Comparison of ENCODE assay signal across 18 cellular contexts in the genomic region with DNA sequence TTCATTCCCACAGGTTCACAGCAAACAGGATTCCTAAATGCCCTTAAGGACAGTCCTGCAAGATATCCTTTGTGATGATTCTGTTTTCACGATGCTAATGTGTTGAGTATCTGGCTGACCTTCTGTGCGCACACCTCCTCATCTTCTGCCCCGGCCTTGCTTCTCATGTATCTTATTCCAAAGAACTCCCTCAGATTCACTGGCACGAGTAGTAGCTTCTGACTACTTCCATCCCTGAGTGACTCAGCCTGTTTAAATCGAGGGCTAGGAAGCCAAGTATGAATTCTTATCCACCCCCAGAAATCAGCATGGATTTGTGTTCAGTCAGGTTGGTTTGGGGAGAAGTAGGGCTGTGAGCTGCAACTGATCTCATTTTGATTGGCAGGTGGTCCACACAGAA.
A peak's percentile ranks its signal among the peaks of the same experiment; 100 is the strongest.
DNase-seq lines count a peak whose midpoint lies in the region; FAIRE-seq and TF ChIP-seq lines count a peak whose summit lies in the region.
"Had no signal": no experiment of that assay in that cellular context is flagged by ENCODE, and none has a peak within 500 bp of the region (broad histone marks: within the 10 kb centered on the region; RNA-seq: fewer than 3 reads in every experiment).

No MANE protein-coding gene starts in this region.

- intact Hi-C loops in testis (cut with DNase I; ENCODE audit: low total_unique reads) (no loop called here), Caco-2 (cut with micrococcal nuclease; ENCODE audit: unreplicated experiment) (no loop called here)

- POLR2A ChIA-PET in Caco-2 (lab: Charles Lee), result no interaction called here

- BruUV-seq in Caco-2 (replicated peaks; lab: Mats Ljungman, UMichigan), result no TSS peak

- no peak for FAIRE-seq in bronchial epithelial cell (lab: Jason Lieb, UNC)

- H3K4me3 Mint-ChIP-seq in HFFc6, result peak overlapping the region; percentile 37; the same call in 1 of the 2 replicates
- no peak overlapping the region for H3K4me3 Mint-ChIP-seq in Caco-2 (ENCODE audit: unreplicated experiment)
- H3K4me3 Mint-ChIP-seq: activated CD8-positive, alpha-beta T cell treated with anti-CD3 and anti-CD28 coated beads, Interleukin-2, amount 10 ng/mL, durations not matched to agents 7 days and 5 days; activated T-helper 17 cell treated with anti-CD3 and anti-CD28 coated beads, Interleukin-2, amount 50 U/mL, for 72 hours; CD4-positive, alpha-beta memory T cell had no signal

- no peak for TF ChIP-seq CTCF in HFFc6 (IDR thresholded peaks at IDR 0.05)
- no peak for TF ChIP-seq CTCF in bronchial epithelial cell (IDR thresholded peaks at IDR 0.05; ENCODE audit: insufficient read depth, low read length, severe bottlenecking)
- no peak for TF ChIP-seq CTCF in testis (IDR thresholded peaks at IDR 0.05)
- TF ChIP-seq CTCF in Caco-2 (IDR thresholded peaks at IDR 0.05; ENCODE audit: insufficient read depth in 1 of 2, low read depth in 1 of 2, low read length in 1 of 2, severe bottlenecking in 1 of 2, unreplicated experiment in 1 of 2), result no peak

- H3K36me3 Mint-ChIP-seq in HFFc6 (ENCODE audit: low read depth), result no peaks in the 10 kb centered on the region
- peaks cover 13% of the 10 kb centered on the region for H3K36me3 Mint-ChIP-seq in Caco-2 (ENCODE audit: insufficient read depth, unreplicated experiment)
- H3K36me3 Mint-ChIP-seq: CD4-positive, alpha-beta memory T cell had no signal

- no peak overlapping the region for H3K4me3 ChIP-seq in bronchial epithelial cell (ENCODE audit: low read depth, low read length)
- H3K4me3 ChIP-seq in testis, result no peak overlapping the region
- H3K4me3 ChIP-seq in Caco-2 (ENCODE audit: low read depth, low read length), result no peak overlapping the region
- H3K4me3 ChIP-seq: Peyer's patch had no signal

- H3K27me3 Mint-ChIP-seq in HFFc6 (ENCODE audit: insufficient read depth) (no peaks in the 10 kb centered on the region), Caco-2 (ENCODE audit: insufficient read depth, unreplicated experiment) (no peaks in the 10 kb centered on the region)
- H3K27me3 Mint-ChIP-seq: activated T-helper 17 cell treated with anti-CD3 and anti-CD28 coated beads, Interleukin-2, amount 50 U/mL, for 72 hours; CD4-positive, alpha-beta memory T cell had no signal

- H3K9me3 Mint-ChIP-seq in HFFc6, result no peaks in the 10 kb centered on the region
- no peaks in the 10 kb centered on the region for H3K9me3 Mint-ChIP-seq in Caco-2 (ENCODE audit: unreplicated experiment)
- H3K9me3 Mint-ChIP-seq: activated T-helper 17 cell treated with anti-CD3 and anti-CD28 coated beads, Interleukin-2, amount 50 U/mL, for 72 hours; CD4-positive, alpha-beta memory T cell had no signal

- no peaks in the 10 kb centered on the region for H3K36me3 ChIP-seq in bronchial epithelial cell (ENCODE audit: control insufficient read depth, insufficient read depth, low read length)
- no peaks in the 10 kb centered on the region for H3K36me3 ChIP-seq in testis (ENCODE audit: low read depth, missing control alignments)
- H3K36me3 ChIP-seq in Caco-2 (ENCODE audit: control insufficient read depth, insufficient read depth, low read length), result no peaks in the 10 kb centered on the region
- H3K36me3 ChIP-seq: neutrophil, Peyer's patch had no signal

- H3K4me1 ChIP-seq in testis (no peaks in the 10 kb centered on the region), Caco-2 (no peaks in the 10 kb centered on the region)
- H3K4me1 ChIP-seq: Peyer's patch had no signal

- H3K27me3 ChIP-seq in bronchial epithelial cell (ENCODE audit: control insufficient read depth, insufficient read depth, low read length) (no peaks in the 10 kb centered on the region), testis (no peaks in the 10 kb centered on the region), Caco-2 (replicated peaks; ENCODE audit: control insufficient read depth, insufficient read depth, low read length) (no peaks in the 10 kb centered on the region)
- H3K27me3 ChIP-seq: neutrophil, Peyer's patch had no signal

- TF ChIP-seq POLR2A in testis (IDR thresholded peaks at IDR 0.05), result no peak

- H3K9me3 ChIP-seq in testis (no peaks in the 10 kb centered on the region), Caco-2 (no peaks in the 10 kb centered on the region)
- H3K9me3 ChIP-seq: neutrophil, Peyer's patch had no signal

- H3K27ac Mint-ChIP-seq in HFFc6 (peak overlapping the region; percentile 67), Caco-2 (ENCODE audit: unreplicated experiment) (no peak overlapping the region)
- H3K27ac Mint-ChIP-seq: activated CD8-positive, alpha-beta T cell treated with anti-CD3 and anti-CD28 coated beads, Interleukin-2, amount 10 ng/mL, durations not matched to agents 7 days and 5 days; activated T-helper 17 cell treated with anti-CD3 and anti-CD28 coated beads, Interleukin-2, amount 50 U/mL, for 72 hours; CD4-positive, alpha-beta memory T cell had no signal

- 52 to 65% methylated on average over 5 of the region's 5 CpGs for WGBS in testis, 2 donors

- H3K27ac ChIP-seq in testis, result peak overlapping the region in 1 of 2 donors; percentile 2
- H3K27ac ChIP-seq: KMS-11, neutrophil, Peyer's patch, VCaP had no signal

- DNase-seq in HFFc6 (peak; percentile 54), bronchial epithelial cell (ENCODE audit: low read depth) (peak; percentile 21), kidney tubule cell (ENCODE audit: low spot score) (peak; percentile 8), testis (peak; percentile 66), HT-29 (ENCODE audit: low spot score) (no peak), ecto neural progenitor cell (ENCODE audit: low spot score) (no peak), Caco-2 (no peak)
- DNase-seq: activated CD8-positive, alpha-beta T cell treated with anti-CD3 and anti-CD28 coated beads, Interleukin-2, amount 10 ng/mL, durations not matched to agents 7 days and 5 days; CD4-positive, alpha-beta memory T cell; effector CD4-positive, alpha-beta T cell; NCI-H1436 treated with DMSO at 0.1 percent for 48 hours; NCI-H526; Peyer's patch; stimulated activated naive CD4-positive, alpha-beta T cell had no signal

- H3K4me1 Mint-ChIP-seq in HFFc6 (ENCODE audit: low read depth), result peaks cover 13% of the 10 kb centered on the region
- no peaks in the 10 kb centered on the region for H3K4me1 Mint-ChIP-seq in Caco-2 (ENCODE audit: low read depth, unreplicated experiment)

- CTCF ChIA-PET in Caco-2 (lab: Charles Lee), result no interaction called here

Comparison
In these comparisons a context has a peak if more than half of its experiments do, and no peak if none do; other contexts are left out.
1. DNase-seq: peak in HFFc6 (single experiment), bronchial epithelial cell (single experiment), kidney tubule cell (single experiment) and testis (single experiment); none in HT-29 (single experiment), ecto neural progenitor cell (single experiment) and Caco-2 (0 of 2).